8 cellular contexts compared by ENCODE assay signal in the genomic region with DNA sequence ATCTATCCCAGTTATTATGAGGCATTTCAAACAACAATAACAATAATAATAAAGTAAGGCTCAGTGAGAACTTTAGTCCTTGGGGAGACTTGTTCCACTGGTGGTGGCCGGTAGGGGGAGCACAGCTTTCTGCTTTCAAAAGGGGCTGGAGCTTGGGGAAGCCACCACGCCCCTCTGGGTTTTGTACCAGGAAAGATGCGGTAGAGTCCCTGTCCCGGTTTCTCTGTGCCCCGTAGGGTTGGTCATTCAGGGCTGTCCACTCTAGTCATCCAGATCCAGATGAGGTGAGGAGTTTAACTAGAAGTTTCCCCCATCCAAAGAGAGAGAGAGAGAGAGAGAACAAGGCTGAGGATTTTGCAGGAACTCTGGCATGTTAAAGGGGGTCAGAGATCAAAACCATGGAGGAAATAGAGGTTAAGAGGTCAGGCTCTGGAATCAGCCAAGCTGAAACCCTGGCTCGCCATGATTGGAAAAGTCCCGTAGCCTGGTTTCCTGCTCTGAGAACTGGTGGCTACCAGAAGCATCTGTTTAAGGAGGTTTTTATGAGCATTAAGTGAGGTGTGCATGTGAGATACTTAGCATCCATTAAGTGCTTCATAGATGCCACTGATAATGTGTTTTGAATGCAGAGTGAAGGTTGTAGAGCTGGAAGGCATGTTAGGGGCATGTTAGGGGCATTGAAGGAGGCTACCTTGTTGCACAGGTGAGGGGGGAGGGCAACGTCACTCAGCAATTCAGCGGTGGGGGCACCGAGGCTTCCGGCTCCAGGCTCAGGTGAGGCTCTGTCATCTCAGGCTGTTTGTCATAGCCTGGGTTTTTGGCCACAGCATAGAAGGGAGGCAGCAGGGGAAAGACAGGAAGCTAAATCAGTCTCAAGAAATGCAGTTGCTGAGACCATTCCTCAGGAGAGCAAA.
DNase-seq lines count a peak whose midpoint lies in the region; ATAC-seq and TF ChIP-seq lines count a peak whose summit lies in the region.

No MANE protein-coding gene starts in this region.

- no peaks in the 10 kb centered on the region for H3K9me3 Mint-ChIP-seq in natural killer cell

- intact Hi-C loops in natural killer cell (cut with micrococcal nuclease): no loop called here

- DNase-seq in DMS53 treated with DMSO at 0.1 percent for 48 hours (lab: John Stamatoyannopoulos, UW; ENCODE audit: unreplicated experiment) (peak; percentile 4), SW480 (ENCODE audit: low spot score) (peak; percentile 51), natural killer cell (no peak), NCI-H1694 (lab: John Stamatoyannopoulos, UW) (no peak), HPDE6-E6E7 (ENCODE audit: extremely low spot score) (no peak)

- H3K27me3 Mint-ChIP-seq in natural killer cell (ENCODE audit: low read depth in 2 of 2): no peaks in the 10 kb centered on the region

- H3K27ac Mint-ChIP-seq in natural killer cell: no peak overlapping the region

- H3K36me3 Mint-ChIP-seq in natural killer cell: no peaks in the 10 kb centered on the region

- H3K27ac ChIP-seq in cingulate gyrus (ENCODE audit: low read depth, low read length): peak overlapping the region; percentile 83

- peaks cover 8 to 9% of the 10 kb centered on the region in 2 donors for H3K4me1 Mint-ChIP-seq in natural killer cell

- ATAC-seq in GM19397 (IDR thresholded peaks at IDR 0.05; ENCODE audit: unreplicated experiment) (peak; percentile 75), HG03460 (IDR thresholded peaks at IDR 0.05; ENCODE audit: unreplicated experiment) (peak; percentile 73), natural killer cell (peak in 1 of 3 donors; percentile 61)

- peak; percentile 55 for TF ChIP-seq CTCF in natural killer cell (IDR thresholded peaks at IDR 0.05)

- no peak overlapping the region for H3K4me3 Mint-ChIP-seq in natural killer cell

Comparison
In these comparisons a context has a peak if more than half of its experiments do, and no peak if none do; other contexts are left out.
1. DNase-seq: peak in DMS53 treated with DMSO at 0.1 percent for 48 hours (single experiment) and SW480 (single experiment); none in natural killer cell (single experiment), NCI-H1694 (single experiment) and HPDE6-E6E7 (single experiment).